ENCODE assay signal across 8 cellular contexts in the genomic region with DNA sequence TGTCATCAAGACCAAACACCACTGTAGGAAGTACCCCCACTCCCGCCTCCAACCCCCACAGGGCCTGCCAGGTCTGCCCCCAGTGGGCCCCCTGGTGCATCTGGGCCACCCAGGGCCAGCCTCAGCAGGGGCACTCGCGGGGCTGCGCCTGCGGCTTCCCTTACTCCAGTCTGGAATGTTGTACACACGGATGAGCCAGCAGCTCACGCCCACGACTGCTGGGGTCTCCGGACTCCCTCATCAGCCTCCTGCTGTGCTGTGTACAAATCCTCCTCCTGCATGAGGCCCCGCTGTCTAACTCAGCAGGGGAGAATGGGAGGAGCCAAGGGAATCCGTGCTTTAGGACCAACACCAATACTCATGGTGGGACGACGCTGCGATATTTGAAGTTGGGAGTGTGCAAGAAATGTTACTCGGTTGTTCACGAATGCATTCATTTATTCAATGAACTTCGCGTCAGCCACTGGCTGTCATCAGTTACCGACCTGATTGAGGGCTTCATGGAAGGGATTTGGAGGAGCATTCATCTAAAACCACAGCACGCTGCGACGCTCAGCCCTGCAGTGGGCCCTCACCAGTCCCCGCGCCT. TPM values are rescaled to one million over a fixed set of nuclear protein-coding genes. Genes with fewer than 3 reads are reported as not detected.
DNase-seq lines count a peak whose midpoint lies in the region; ATAC-seq and TF ChIP-seq lines count a peak whose summit lies in the region.

No MANE protein-coding gene starts in this region.

- TF ChIP-seq CTCF in 22Rv1 (IDR thresholded peaks at IDR 0.05) (no peak), astrocyte of the cerebellum (IDR thresholded peaks at IDR 0.05; ENCODE audit: low read depth, low read length, missing control alignments) (no peak), spleen (IDR thresholded peaks at IDR 0.05 in 8 of 11, conservative IDR thresholded peaks at IDR 0.05 in 3 of 11) (no peak)

- H3K4me1 ChIP-seq in ES-I3 (ENCODE audit: insufficient read depth, low read length) (peaks cover 6% of the 10 kb centered on the region), spleen (peaks cover 14 to 52% (median 32%) of the 10 kb centered on the region in 6 donors)

- no peaks in the 10 kb centered on the region for H3K27me3 ChIP-seq in spleen (replicated peaks in 1 of 7)

- H3K4me3 ChIP-seq in astrocyte of the cerebellum (ENCODE audit: low read depth, low read length), result peak overlapping the region; percentile 85
- H3K4me3 ChIP-seq in spleen, result peak overlapping the region; percentile 83 to 100 (median 92)

- no peaks in the 10 kb centered on the region for H3K36me3 ChIP-seq in ES-I3 (ENCODE audit: insufficient read depth, low read length)
- peaks cover 0 to 12% (median 4%) of the 10 kb centered on the region in 6 donors for H3K36me3 ChIP-seq in spleen

- H3K27ac ChIP-seq in 22Rv1 (peak overlapping the region; percentile 97), spleen (peak overlapping the region; percentile 86 to 96 (median 93))

- TF ChIP-seq POLR2A in spleen (IDR thresholded peaks at IDR 0.05), result no peak

- in situ Hi-C loops in astrocyte of the cerebellum (cut with HindIII; ENCODE audit: low sequenced_read_pairs) (no loop called here), KBM-7 (cut with MboI; ENCODE audit: low pct_unique_long_range_greater_than_20kb, low sequenced_read_pairs) (no loop called here)

- H3K9ac ChIP-seq in ES-I3 (ENCODE audit: low read depth, low read length), result peak overlapping the region; percentile 99

- peak; percentile 13 for ATAC-seq in HG02884 (IDR thresholded peaks at IDR 0.05; ENCODE audit: unreplicated experiment)

- H3K9me3 ChIP-seq in ES-I3 (ENCODE audit: control insufficient read depth, insufficient read depth, low read length) (no peaks in the 10 kb centered on the region), spleen (peaks cover 0 to 8% (median 0%) of the 10 kb centered on the region in 8 donors)

- WGBS in spleen, 5 donors, result 11 to 23% (median 18%) methylated on average over 16 to 24 of the region's 24 CpGs

- DNase-seq in NCI-H345 treated with DMSO at 0.1 percent for 48 hours (lab: John Stamatoyannopoulos, UW; ENCODE audit: unreplicated experiment) (peak; percentile 54), astrocyte of the cerebellum (ENCODE audit: low read depth) (peak; percentile 62), iPS-NIHi11 (ENCODE audit: low spot score) (peak; percentile 64), spleen (peak; percentile 88), KBM-7 (no peak)

- intact Hi-C loops in spleen (cut with DNase I; ENCODE audit: low total_unique reads), result no loop called here

RNA-seq across cellular contexts. Expression of a gene that starts 0.7 kb away (rescaled TPM):
- total RNA-seq in spleen, result 10 to 100 TPM; 20.6 to 33.1 (median 24.7) TPM
- 10 to 100 TPM; 17.5 to 32.6 (median 28.3) TPM for polyA plus RNA-seq in spleen
